In the genomic region with DNA sequence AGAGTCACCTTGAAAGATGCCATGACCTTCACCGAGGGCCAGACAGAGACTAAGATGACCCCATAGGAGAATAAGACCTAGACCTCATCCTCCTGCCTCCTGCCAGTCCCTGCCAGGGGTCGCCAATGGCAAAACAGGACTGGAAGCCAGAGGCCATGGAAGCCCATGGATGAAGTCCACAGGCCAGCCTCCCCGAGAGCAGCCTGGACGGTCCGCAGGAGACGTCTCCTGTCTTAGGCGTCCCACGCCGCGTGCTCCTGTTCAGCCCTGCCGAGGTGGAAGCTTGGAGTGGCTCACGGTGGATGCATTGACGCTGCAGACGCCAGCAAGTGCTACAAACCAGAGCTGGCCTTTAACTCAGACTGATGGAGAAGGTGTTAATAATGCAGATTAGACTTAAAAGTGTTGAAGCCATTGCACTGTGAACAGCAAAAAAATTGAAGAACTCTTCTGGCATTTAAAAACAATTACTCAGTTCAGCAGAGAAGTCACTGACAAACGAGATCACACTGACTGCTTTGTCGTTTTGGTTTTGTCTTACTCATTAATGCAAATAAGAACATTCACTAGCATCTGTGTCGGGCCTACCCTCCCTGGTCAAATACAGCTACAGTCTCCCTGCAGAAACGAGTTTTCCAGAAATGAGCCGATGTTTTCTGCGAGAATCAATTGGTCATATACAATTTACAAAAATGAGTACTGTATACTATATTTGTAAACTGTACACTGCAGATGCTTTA, we compare ENCODE assay signal across 30 cellular contexts. TPM values are rescaled to one million over a fixed set of nuclear protein-coding genes. Genes with fewer than 3 reads are reported as not detected.
DNase-seq lines count a peak whose midpoint lies in the region; ATAC-seq and TF ChIP-seq lines count a peak whose summit lies in the region.
"Had no signal": no experiment of that assay in that cellular context is flagged by ENCODE, and none has a peak within 500 bp of the region (broad histone marks: within the 10 kb centered on the region; RNA-seq: fewer than 3 reads in every experiment).

No MANE protein-coding gene starts in this region.

- H3K4me3 ChIP-seq in Caco-2 (ENCODE audit: low read depth, low read length): no peak overlapping the region
- H3K4me3 ChIP-seq: esophagus squamous epithelium, hepatocyte, prostate gland, SK-N-MC had no signal

- no TSS peak for BruUV-seq in Caco-2 (replicated peaks; lab: Mats Ljungman, UMichigan)

- CTCF ChIA-PET in Caco-2 (lab: Charles Lee): no interaction called here

- no peaks in the 10 kb centered on the region for H3K36me3 Mint-ChIP-seq in activated naive CD4-positive, alpha-beta T cell treated with anti-CD3 and anti-CD28 coated beads, Interleukin-2, amount 50 U/mL, for 72 hours
- peaks cover 4% of the 10 kb centered on the region for H3K36me3 Mint-ChIP-seq in Caco-2 (ENCODE audit: insufficient read depth, unreplicated experiment)
- H3K36me3 Mint-ChIP-seq: IgD-negative memory B cell, type B pancreatic cell had no signal

- POLR2A ChIA-PET in Caco-2 (lab: Charles Lee): no interaction called here

- no peaks in the 10 kb centered on the region for H3K9me3 Mint-ChIP-seq in activated naive CD4-positive, alpha-beta T cell treated with anti-CD3 and anti-CD28 coated beads, Interleukin-2, amount 50 U/mL, for 72 hours
- H3K9me3 Mint-ChIP-seq in Caco-2 (ENCODE audit: unreplicated experiment): no peaks in the 10 kb centered on the region
- H3K9me3 Mint-ChIP-seq: activated T-cell treated with anti-CD3 and anti-CD28 coated beads, Interleukin-2, amount 50 U/mL, for 4 hours; CD14-positive monocyte; type B pancreatic cell had no signal

- TF ChIP-seq CTCF in Caco-2 (IDR thresholded peaks at IDR 0.05; ENCODE audit: insufficient read depth in 1 of 2, low read depth in 1 of 2, low read length in 1 of 2, severe bottlenecking in 1 of 2, unreplicated experiment in 1 of 2): no peak

- intact Hi-C loops in Caco-2 (cut with micrococcal nuclease; ENCODE audit: unreplicated experiment): no loop called here

- no peak overlapping the region for H3K27ac Mint-ChIP-seq in activated naive CD4-positive, alpha-beta T cell treated with anti-CD3 and anti-CD28 coated beads, Interleukin-2, amount 50 U/mL, for 72 hours
- no peak overlapping the region for H3K27ac Mint-ChIP-seq in Caco-2 (ENCODE audit: unreplicated experiment)
- H3K27ac Mint-ChIP-seq: activated CD8-positive, alpha-beta memory T cell treated with anti-CD3 and anti-CD28 coated beads, Interleukin-2, amount 10 ng/mL, durations not matched to agents 7 days and 5 days; T-helper 17 cell; type B pancreatic cell had no signal

- no peak for ATAC-seq in activated naive CD4-positive, alpha-beta T cell treated with anti-CD3 and anti-CD28 coated beads, Interleukin-2, amount 50 U/mL, for 72 hours
- ATAC-seq: activated CD8-positive, alpha-beta memory T cell treated with anti-CD3 and anti-CD28 coated beads, Interleukin-2, amount 10 ng/mL, durations not matched to agents 7 days and 5 days; activated T-cell treated with anti-CD3 and anti-CD28 coated beads, Interleukin-2, amount 50 U/mL, for 4 hours; foreskin keratinocyte; T-helper 17 cell had no signal

- no peaks in the 10 kb centered on the region for H3K36me3 ChIP-seq in Caco-2 (ENCODE audit: control insufficient read depth, insufficient read depth, low read length)
- H3K36me3 ChIP-seq: esophagus squamous epithelium, neutrophil, prostate gland had no signal

- H3K9me3 ChIP-seq in Caco-2: no peaks in the 10 kb centered on the region
- H3K9me3 ChIP-seq: esophagus squamous epithelium, neutrophil, prostate gland had no signal

- peaks cover 9% of the 10 kb centered on the region for H3K4me1 Mint-ChIP-seq in Caco-2 (ENCODE audit: low read depth, unreplicated experiment)

- no peak overlapping the region for H3K4me3 Mint-ChIP-seq in Caco-2 (ENCODE audit: unreplicated experiment)
- H3K4me3 Mint-ChIP-seq: activated CD8-positive, alpha-beta memory T cell treated with anti-CD3 and anti-CD28 coated beads, Interleukin-2, amount 10 ng/mL, durations not matched to agents 7 days and 5 days; activated T-cell treated with anti-CD3 and anti-CD28 coated beads, Interleukin-2, amount 50 U/mL, for 4 hours; CD14-positive monocyte; T-helper 17 cell; type B pancreatic cell had no signal

- H3K27me3 ChIP-seq in Caco-2 (replicated peaks; ENCODE audit: control insufficient read depth, insufficient read depth, low read length): no peaks in the 10 kb centered on the region
- H3K27me3 ChIP-seq: esophagus squamous epithelium, foreskin keratinocyte, hepatocyte, neutrophil had no signal

- H3K4me1 ChIP-seq in Caco-2: peaks cover 11% of the 10 kb centered on the region
- H3K4me1 ChIP-seq: foreskin keratinocyte, prostate gland had no signal

- DNase-seq in NCI-H526 (lab: John Stamatoyannopoulos, UW): peak; percentile 71 to 82
- DNase-seq in medulla oblongata (ENCODE audit: extremely low spot score): peak; percentile 63
- DNase-seq in superior temporal gyrus (ENCODE audit: extremely low spot score): peak; percentile 77
- DNase-seq in activated naive CD4-positive, alpha-beta T cell treated with anti-CD3 and anti-CD28 coated beads, Interleukin-2, amount 50 U/mL, for 72 hours (ENCODE audit: low spot score in 2 of 2): no peak
- DNase-seq in NCI-H446 (lab: John Stamatoyannopoulos, UW): no peak
- no peak for DNase-seq in Caco-2
- no peak for DNase-seq in ureter (ENCODE audit: low spot score)
- DNase-seq: activated CD4-positive, alpha-beta T cell treated with anti-CD3 and anti-CD28 coated beads, Interleukin-2, amount 50 U/mL, for 4 hours; activated CD8-positive, alpha-beta memory T cell treated with anti-CD3 and anti-CD28 coated beads, Interleukin-2, amount 10 ng/mL, durations not matched to agents 7 days and 5 days; activated gamma-delta T cell treated with Interleukin-2 at 50 U/mL for 16 hours; activated T-cell treated with anti-CD3 and anti-CD28 coated beads, Interleukin-2, amount 50 U/mL, for 4 hours; Calu3; DND-41; esophagus squamous epithelium; foreskin keratinocyte; HCEC 1CT; MV-4-11; NCI-H1436 treated with DMSO at 0.1 percent for 48 hours; NCI-H345; RPMI8226; stimulated activated CD4-positive, alpha-beta T cell treated with anti-CD3 and anti-CD28 coated beads, Interleukin-4, amount 100 ng/mL, for 24 hours; T-helper 17 cell had no signal

- peak overlapping the region; percentile 86 for H3K27ac ChIP-seq in cingulate gyrus (ENCODE audit: low read depth, low read length)
- H3K27ac ChIP-seq: esophagus squamous epithelium, foreskin keratinocyte, hepatocyte, neutrophil, prostate gland, SK-N-MC had no signal

- H3K27me3 Mint-ChIP-seq in Caco-2 (ENCODE audit: insufficient read depth, unreplicated experiment): no peaks in the 10 kb centered on the region
- H3K27me3 Mint-ChIP-seq: activated CD8-positive, alpha-beta memory T cell treated with anti-CD3 and anti-CD28 coated beads, Interleukin-2, amount 10 ng/mL, durations not matched to agents 7 days and 5 days had no signal

RNA-seq across cellular contexts. Expression of a gene that starts 38.1 kb away (rescaled TPM):
- under 1 TPM in 1 of 2 donors, not detected in 1; 0.53 TPM for total RNA-seq in activated naive CD4-positive, alpha-beta T cell treated with anti-CD3 and anti-CD28 coated beads, Interleukin-2, amount 50 U/mL, for 72 hours
- total RNA-seq in Caco-2 (2022): 34.0 and 37.6 TPM in 2 replicates
- total RNA-seq in ureter: 33.8 TPM

Comparison
In these comparisons a context has a peak if more than half of its experiments do, and no peak if none do; other contexts are left out.
1. DNase-seq: peak in NCI-H526 (2 of 2), medulla oblongata (single experiment) and superior temporal gyrus (single experiment); none in activated naive CD4-positive, alpha-beta T cell treated with anti-CD3 and anti-CD28 coated beads, Interleukin-2, amount 50 U/mL, for 72 hours (0 of 2), NCI-H446 (0 of 2), Caco-2 (0 of 2) and ureter (single experiment).
2. RNA of a gene that starts 38.1 kb away (total RNA-seq): 34.0 to 37.6 TPM in Caco-2 and 33.8 TPM in ureter (single experiment); 0.53 TPM in activated naive CD4-positive, alpha-beta T cell treated with anti-CD3 and anti-CD28 coated beads, Interleukin-2, amount 50 U/mL, for 72 hours; every median in the first group is over 10 times any median in the second.